ENCODE assay signal across 8 cellular contexts in genomic region chr5:34929150-34929719, GRCh38. TPM values are rescaled to one million over a fixed set of nuclear protein-coding genes. Genes with fewer than 3 reads are reported as not detected.
A peak's percentile ranks its signal among the peaks of the same experiment; 100 is the strongest.
DNase-seq lines count a peak whose midpoint lies in the region; ATAC-seq and TF ChIP-seq lines count a peak whose summit lies in the region.

Gene DNAJC21 (plus strand): TSS chr5:34929559. CDS start chr5:34929820, 261 bp downstream.

- intact Hi-C loops in spleen (cut with DNase I; ENCODE audit: low total_unique reads): no loop called here

- H3K36me3 ChIP-seq in spleen: peaks cover 0 to 41% (median 25%) of the 10 kb centered on the region in 6 donors

- no peak for TF ChIP-seq POLR2A in spleen (IDR thresholded peaks at IDR 0.05)

- H3K4me3 ChIP-seq in AG09309 (ENCODE audit: control insufficient read depth, low read depth, low read length) (peak within 1 kb of the TSS; percentile 95), spleen (peak within 1 kb of the TSS; percentile 68 to 97 (median 89))

- H3K27ac ChIP-seq in spleen: peak within 1 kb of the TSS; percentile 79 to 98 (median 95)

- no peaks in the 10 kb centered on the region for H3K27me3 ChIP-seq in spleen (replicated peaks in 1 of 7)

- peaks cover 10 to 46% (median 32%) of the 10 kb centered on the region in 6 donors for H3K4me1 ChIP-seq in spleen

- WGBS in spleen, 5 donors: 0 to 2% (median 1%) methylated on average over 41 to 62 of the region's 62 CpGs

- ATAC-seq in GM19043 (IDR thresholded peaks at IDR 0.05; ENCODE audit: low read depth, unreplicated experiment) (peak; percentile 83), HG03378 (IDR thresholded peaks at IDR 0.05; ENCODE audit: unreplicated experiment) (peak; percentile 86)

- no peaks in the 10 kb centered on the region for H3K9me3 ChIP-seq in spleen

- TF ChIP-seq CTCF in AG09309 (IDR thresholded peaks at IDR 0.05; ENCODE audit: control insufficient read depth, insufficient read depth, low read depth, low read length, missing control alignments): no peak
- TF ChIP-seq CTCF in spleen (IDR thresholded peaks at IDR 0.05 in 8 of 11, conservative IDR thresholded peaks at IDR 0.05 in 3 of 11): peak in 2 of 11 experiments; percentile 19 to 37

- peak; percentile 82 for DNase-seq in AG09309 (ENCODE audit: low read depth)
- DNase-seq in NCI-H446 treated with DMSO at 0.1 percent for 48 hours (lab: John Stamatoyannopoulos, UW): peak; percentile 99
- DNase-seq in activated CD4-positive, CD25-positive, alpha-beta regulatory T cell treated with anti-CD3 and anti-CD28 coated beads, Interleukin-2, amount 50 U/mL, for 16 hours (ENCODE audit: low read depth, low spot score): peak; percentile 92
- DNase-seq in central memory CD4-positive, alpha-beta T cell: peak; percentile 97
- DNase-seq in inferior parietal cortex (ENCODE audit: extremely low spot score): peak; percentile 97
- DNase-seq in spleen: peak; percentile 100

RNA-seq across cellular contexts. Expression of gene DNAJC21, which starts in this region (rescaled TPM):
- 10 to 100 TPM; 22.9 to 35.2 (median 30.1) TPM for total RNA-seq in spleen
- 10 to 100 TPM; 16.3 to 22.1 (median 21.8) TPM for polyA plus RNA-seq in spleen

Comparison
In these comparisons a context has a peak if more than half of its experiments do, and no peak if none do; other contexts are left out.
1. Peak in every context shown above with its lines: DNase-seq, ATAC-seq, H3K4me3 ChIP-seq and H3K27ac ChIP-seq.